Comparison of ENCODE assay signal across 19 cellular contexts in genomic region chr4:165520071-165520470, GRCh38.
DNase-seq lines count a peak whose midpoint lies in the region; ATAC-seq, FAIRE-seq and TF ChIP-seq lines count a peak whose summit lies in the region.
"Had no signal": no experiment of that assay in that cellular context is flagged by ENCODE, and none has a peak within 500 bp of the region (broad histone marks: within the 10 kb centered on the region; RNA-seq: fewer than 3 reads in every experiment).

No MANE protein-coding gene starts in this region.

- no peak for FAIRE-seq in bronchial epithelial cell (lab: Jason Lieb, UNC)
- FAIRE-seq: GM12891, GM18507, H54 had no signal

- peak; percentile 52 for ATAC-seq in foreskin keratinocyte
- no peak for ATAC-seq in HG02870 (IDR thresholded peaks at IDR 0.05; ENCODE audit: unreplicated experiment)

- DNase-seq in MCF 10A (ENCODE audit: unreplicated experiment) (no peak), breast epithelium (ENCODE audit: low spot score in 2 of 2) (no peak), bronchial epithelial cell (ENCODE audit: low read depth) (peak; percentile 51), foreskin keratinocyte (peak in 1 of 2 donors; percentile 50)
- no peak for DNase-seq in activated CD4-positive, alpha-beta T cell treated with anti-CD3 and anti-CD28 coated beads, Interleukin-2, amount 10 ng/mL, durations not matched to agents 24 days and 14 days
- no peak for DNase-seq in activated CD4-positive, CD25-positive, alpha-beta regulatory T cell (lab: John Stamatoyannopoulos, UW)
- DNase-seq: C1 segment of cervical spinal cord; Calu3; CD4-positive, alpha-beta memory T cell; COR-L47; DMS53; DMS79 treated with DMSO at 0.1 percent for 48 hours; GF-D8; GOT3; HCEC 1CT had no signal

- POLR2A ChIA-PET in MCF 10A (lab: Yijun Ruan, JAX), result interaction anchor here (1.0 to 2.1 kb wide), 4 partner anchors 12 to 26 kb away, joined by 3 to 7 read pairs (median 4); no protein-coding TSS in a partner anchor

- H3K4me3 ChIP-seq in breast epithelium, result no peak overlapping the region
- no peak overlapping the region for H3K4me3 ChIP-seq in bronchial epithelial cell (ENCODE audit: low read depth, low read length)

- no peaks in the 10 kb centered on the region for H3K27me3 Mint-ChIP-seq in MCF 10A (ENCODE audit: insufficient read depth, unreplicated experiment)
- peaks cover 6% of the 10 kb centered on the region for H3K27me3 Mint-ChIP-seq in activated CD4-positive, alpha-beta T cell treated with anti-CD3 and anti-CD28 coated beads, Interleukin-2, amount 10 ng/mL, durations not matched to agents 24 days and 14 days

- H3K27me3 ChIP-seq in breast epithelium (no peaks in the 10 kb centered on the region), bronchial epithelial cell (ENCODE audit: control insufficient read depth, insufficient read depth, low read length) (no peaks in the 10 kb centered on the region), foreskin keratinocyte (no peaks in the 10 kb centered on the region)

- no peaks in the 10 kb centered on the region for H3K9me3 Mint-ChIP-seq in MCF 10A (ENCODE audit: unreplicated experiment)
- no peaks in the 10 kb centered on the region for H3K9me3 Mint-ChIP-seq in activated CD4-positive, alpha-beta T cell treated with anti-CD3 and anti-CD28 coated beads, Interleukin-2, amount 10 ng/mL, durations not matched to agents 24 days and 14 days
- H3K9me3 Mint-ChIP-seq: CD4-positive, alpha-beta memory T cell had no signal

- H3K9me3 ChIP-seq in breast epithelium, result no peaks in the 10 kb centered on the region

- H3K4me1 Mint-ChIP-seq in MCF 10A (ENCODE audit: insufficient read depth, unreplicated experiment), result peaks cover 11% of the 10 kb centered on the region
- no peaks in the 10 kb centered on the region for H3K4me1 Mint-ChIP-seq in activated CD4-positive, alpha-beta T cell treated with anti-CD3 and anti-CD28 coated beads, Interleukin-2, amount 10 ng/mL, durations not matched to agents 24 days and 14 days
- H3K4me1 Mint-ChIP-seq: CD4-positive, alpha-beta memory T cell had no signal

- H3K36me3 ChIP-seq in breast epithelium (no peaks in the 10 kb centered on the region), bronchial epithelial cell (ENCODE audit: control insufficient read depth, insufficient read depth, low read length) (no peaks in the 10 kb centered on the region)

- TF ChIP-seq CTCF in MCF 10A (IDR thresholded peaks at IDR 0.05; ENCODE audit: unreplicated experiment) (no peak), breast epithelium (IDR thresholded peaks at IDR 0.05) (no peak), bronchial epithelial cell (IDR thresholded peaks at IDR 0.05; ENCODE audit: insufficient read depth, low read length, severe bottlenecking) (no peak), foreskin keratinocyte (conservative IDR thresholded peaks at IDR 0.05) (no peak)

- H3K4me3 Mint-ChIP-seq in MCF 10A (ENCODE audit: unreplicated experiment), result no peak overlapping the region
- H3K4me3 Mint-ChIP-seq in activated CD4-positive, alpha-beta T cell treated with anti-CD3 and anti-CD28 coated beads, Interleukin-2, amount 10 ng/mL, durations not matched to agents 24 days and 14 days, result no peak overlapping the region
- H3K4me3 Mint-ChIP-seq: CD4-positive, alpha-beta memory T cell had no signal

- no peaks in the 10 kb centered on the region for H3K4me1 ChIP-seq in breast epithelium
- H3K4me1 ChIP-seq in foreskin keratinocyte, result peaks cover 8% of the 10 kb centered on the region

- H3K36me3 Mint-ChIP-seq in MCF 10A (ENCODE audit: insufficient read depth, unreplicated experiment), result no peaks in the 10 kb centered on the region
- H3K36me3 Mint-ChIP-seq in activated CD4-positive, alpha-beta T cell treated with anti-CD3 and anti-CD28 coated beads, Interleukin-2, amount 10 ng/mL, durations not matched to agents 24 days and 14 days (ENCODE audit: low read depth), result no peaks in the 10 kb centered on the region
- H3K36me3 Mint-ChIP-seq: CD4-positive, alpha-beta memory T cell had no signal

- H3K27ac ChIP-seq in breast epithelium, result no peak overlapping the region
- H3K27ac ChIP-seq in foreskin keratinocyte, result no peak overlapping the region

- peak overlapping the region; percentile 44 for H3K27ac Mint-ChIP-seq in MCF 10A (ENCODE audit: low read depth, unreplicated experiment)
- H3K27ac Mint-ChIP-seq in activated CD4-positive, alpha-beta T cell treated with anti-CD3 and anti-CD28 coated beads, Interleukin-2, amount 10 ng/mL, durations not matched to agents 24 days and 14 days, result no peak overlapping the region
- H3K27ac Mint-ChIP-seq: CD4-positive, alpha-beta memory T cell had no signal

- CTCF ChIA-PET in MCF 10A (lab: Yijun Ruan, JAX), result interaction anchor here (0.9 to 2.1 kb wide), 2 partner anchors 13 to 27 kb away, joined by 3 to 10 read pairs; no protein-coding TSS in a partner anchor

- BruUV-seq in MCF 10A (replicated peaks; lab: Mats Ljungman, UMichigan), result no TSS peak

- no peak for TF ChIP-seq POLR2A in breast epithelium (IDR thresholded peaks at IDR 0.05)

- intact Hi-C loops in MCF 10A (cut with micrococcal nuclease) (no loop called here), breast epithelium (cut with DNase I; ENCODE audit: low total_unique reads) (no loop called here)
- intact Hi-C loops in activated CD4-positive, alpha-beta T cell treated with anti-CD3 and anti-CD28 coated beads, Interleukin-2, amount 10 ng/mL, durations not matched to agents 24 days and 14 days (cut with micrococcal nuclease), result no loop called here
